In the genomic region with DNA sequence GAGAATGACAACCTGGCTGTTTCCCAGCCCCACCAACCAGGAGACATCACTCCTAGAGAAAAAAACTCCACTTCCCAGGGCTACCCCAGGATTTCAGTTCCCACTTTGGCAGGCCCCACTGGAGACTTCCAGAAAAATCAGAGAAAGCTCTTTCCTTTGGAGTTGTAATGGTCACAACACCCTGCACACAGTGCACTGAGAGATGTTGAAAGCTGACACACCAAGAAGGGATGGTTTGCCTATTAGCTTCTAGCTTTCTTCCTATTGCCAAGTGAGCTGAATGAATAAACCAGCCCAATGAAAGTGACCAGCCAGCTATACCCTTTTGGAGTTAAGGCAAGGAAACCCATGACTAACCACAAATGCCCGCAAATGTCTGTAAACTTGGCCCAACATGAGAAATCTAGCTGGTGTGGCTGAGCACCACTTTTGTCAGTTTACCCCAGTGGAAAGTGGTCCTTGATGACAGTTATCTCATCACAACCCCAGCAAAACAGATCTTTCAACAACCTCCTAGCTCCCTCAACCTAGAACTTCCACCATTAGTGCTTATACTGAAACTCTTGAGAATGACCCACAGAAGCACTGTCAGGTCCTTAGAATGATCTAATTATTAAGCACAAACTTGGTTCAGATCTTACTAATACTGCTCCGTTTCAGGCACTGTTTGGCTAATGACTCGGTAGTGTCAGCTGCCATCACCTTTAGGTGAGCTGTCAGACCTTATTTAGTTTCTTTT, we compare ENCODE assay signal across 10 cellular contexts. TPM values are rescaled to one million over a fixed set of nuclear protein-coding genes. Genes with fewer than 3 reads are reported as not detected.
DNase-seq lines count a peak whose midpoint lies in the region; ATAC-seq, FAIRE-seq and TF ChIP-seq lines count a peak whose summit lies in the region.
"Had no signal": no experiment of that assay in that cellular context is flagged by ENCODE, and none has a peak within 500 bp of the region (broad histone marks: within the 10 kb centered on the region; RNA-seq: fewer than 3 reads in every experiment).

No MANE protein-coding gene starts in this region.

- H3K27me3 ChIP-seq in mammary epithelial cell (ENCODE audit: insufficient read depth, low read length) (no peaks in the 10 kb centered on the region), bronchial epithelial cell (ENCODE audit: control insufficient read depth, insufficient read depth, low read length) (no peaks in the 10 kb centered on the region), vagina (no peaks in the 10 kb centered on the region)
- H3K27me3 ChIP-seq: breast epithelium had no signal

- no peaks in the 10 kb centered on the region for H4K20me1 ChIP-seq in mammary epithelial cell (ENCODE audit: insufficient read depth, low read length)

- in situ Hi-C loops in mammary epithelial cell (cut with MboI; ENCODE audit: low sequenced_read_pairs in 2 of 2): no loop called here

- no peak overlapping the region for H3K27ac Mint-ChIP-seq in MCF 10A (ENCODE audit: low read depth, unreplicated experiment)

- FAIRE-seq in bronchial epithelial cell (lab: Jason Lieb, UNC): no peak

- WGBS in mammary epithelial cell (ENCODE audit: low coverage, missing lambda C conversion rate): 85% methylated on average over 3 of the region's 3 CpGs

- H3K4me3 Mint-ChIP-seq in MCF 10A (ENCODE audit: unreplicated experiment): no peak overlapping the region

- H3K9me3 Mint-ChIP-seq in MCF 10A (ENCODE audit: unreplicated experiment): no peaks in the 10 kb centered on the region

- TF ChIP-seq POLR2A in vagina (IDR thresholded peaks at IDR 0.05): no peak

- H3K9me3 ChIP-seq in mammary epithelial cell (replicated peaks; ENCODE audit: insufficient read depth, low read length) (no peaks in the 10 kb centered on the region), vagina (no peaks in the 10 kb centered on the region)
- H3K9me3 ChIP-seq: breast epithelium had no signal

- H3K27ac ChIP-seq in mammary epithelial cell (ENCODE audit: insufficient read depth, low read depth, low read length) (no peak overlapping the region), vagina (peak overlapping the region; percentile 22)

- H2AFZ ChIP-seq in mammary epithelial cell (ENCODE audit: low read depth, low read length): no peak overlapping the region

- no peak overlapping the region for H3K9ac ChIP-seq in mammary epithelial cell (ENCODE audit: insufficient read depth, low read length)

- POLR2A ChIA-PET in MCF 10A (lab: Yijun Ruan, JAX): interaction anchor here (0.9 to 4.7 kb wide), 9 partner anchors 10 to 110 kb away, joined by 3 to 47 read pairs (median 5); a partner anchor contains a TSS

- H3K4me1 ChIP-seq in mammary epithelial cell (ENCODE audit: insufficient read depth, low read length): no peaks in the 10 kb centered on the region
- H3K4me1 ChIP-seq in vagina: peaks cover 45% of the 10 kb centered on the region
- H3K4me1 ChIP-seq: breast epithelium had no signal

- H3K27me3 Mint-ChIP-seq in MCF 10A (ENCODE audit: insufficient read depth, unreplicated experiment): no peaks in the 10 kb centered on the region

- BruUV-seq in MCF 10A (replicated peaks; lab: Mats Ljungman, UMichigan) (TSS peak; percentile 6), mammary epithelial cell (replicated peaks; lab: Mats Ljungman, UMichigan) (no TSS peak)

- no peaks in the 10 kb centered on the region for H3K4me1 Mint-ChIP-seq in MCF 10A (ENCODE audit: insufficient read depth, unreplicated experiment)

- ATAC-seq in HG03378 (IDR thresholded peaks at IDR 0.05; ENCODE audit: unreplicated experiment) (peak; percentile 56), HG02840 (IDR thresholded peaks at IDR 0.05; ENCODE audit: low FRiP score, unreplicated experiment) (no peak)

- H3K4me3 ChIP-seq in mammary epithelial cell (replicated peaks in 1 of 3; ENCODE audit: insufficient read depth in 1 of 3, low read depth in 2 of 3, low read length in 3 of 3) (no peak overlapping the region), bronchial epithelial cell (ENCODE audit: low read depth, low read length) (no peak overlapping the region), vagina (no peak overlapping the region)
- H3K4me3 ChIP-seq: breast epithelium had no signal

- peaks cover 38% of the 10 kb centered on the region for H3K36me3 Mint-ChIP-seq in MCF 10A (ENCODE audit: insufficient read depth, unreplicated experiment)

- TF ChIP-seq CTCF in MCF 10A (IDR thresholded peaks at IDR 0.05; ENCODE audit: unreplicated experiment) (no peak), mammary epithelial cell (conservative IDR thresholded peaks at IDR 0.05 in 1 of 2, IDR thresholded peaks at IDR 0.05 in 1 of 2; ENCODE audit: extremely low read depth in 1 of 2, insufficient read depth in 1 of 2, low read depth in 1 of 2, low read length in 2 of 2) (no peak), bronchial epithelial cell (IDR thresholded peaks at IDR 0.05; ENCODE audit: insufficient read depth, low read length, severe bottlenecking) (no peak), vagina (IDR thresholded peaks at IDR 0.05) (no peak)

- DNase-seq in MCF 10A (ENCODE audit: unreplicated experiment): no peak
- DNase-seq in mammary epithelial cell: no peak
- DNase-seq in bronchial epithelial cell (ENCODE audit: low read depth): peak; percentile 66
- no peak for DNase-seq in vagina (ENCODE audit: extremely low spot score in 2 of 2)
- DNase-seq in RPMI8226: no peak
- no peak for DNase-seq in NCI-H1436 (lab: John Stamatoyannopoulos, UW)
- DNase-seq: NCI-H1417 had no signal

- H3K4me2 ChIP-seq in mammary epithelial cell (ENCODE audit: insufficient read depth, low read depth, low read length): no peak overlapping the region

- H3K36me3 ChIP-seq in mammary epithelial cell (ENCODE audit: insufficient read depth, low read length): peaks cover 9% of the 10 kb centered on the region
- peaks cover 9% of the 10 kb centered on the region for H3K36me3 ChIP-seq in bronchial epithelial cell (ENCODE audit: control insufficient read depth, insufficient read depth, low read length)
- H3K36me3 ChIP-seq in vagina: peaks cover 6 to 13% of the 10 kb centered on the region in 2 donors
- H3K36me3 ChIP-seq: breast epithelium had no signal

- dilution Hi-C loops in mammary epithelial cell (cut with HindIII; ENCODE audit: low sequenced_read_pairs): loop anchor here (25.0 kb wide), 1 partner anchor 392 kb away; no protein-coding TSS in a partner anchor

- CTCF ChIA-PET in MCF 10A (lab: Yijun Ruan, JAX): interaction anchor here (0.5 to 2.8 kb wide), 19 partner anchors 8 to 298 kb away, joined by 3 to 14 read pairs (median 4); a partner anchor contains a TSS
- CTCF ChIA-PET in mammary epithelial cell (lab: Charles Lee; ENCODE audit: low non-redundant PET): interaction anchor here (0.5 to 0.6 kb wide), 2 partner anchors 15 to 61 kb away, joined by 3 read pairs; no protein-coding TSS in a partner anchor

- H3K79me2 ChIP-seq in mammary epithelial cell (ENCODE audit: insufficient read depth, low read length): no peaks in the 10 kb centered on the region

- intact Hi-C loops in MCF 10A (cut with micrococcal nuclease) (no loop called here), mammary epithelial cell (cut with micrococcal nuclease) (no loop called here), vagina (cut with DNase I) (no loop called here)

RNA-seq across cellular contexts. Expression of a gene that starts 11.3 kb away (rescaled TPM):
- 18.7 and 23.0 TPM in 2 replicates for total RNA-seq in MCF 10A (2022)
- total RNA-seq in mammary epithelial cell: 10 to 100 TPM in 1 of 2 donors, 1 to 10 TPM in 1; 5.3 to 14.9 TPM
- polyA plus RNA-seq in mammary epithelial cell: 9.0 TPM
- 24.6 TPM for polyA minus RNA-seq in mammary epithelial cell
- total RNA-seq in bronchial epithelial cell: 2.9 and 7.4 TPM in 2 replicates
- total RNA-seq in vagina: 49.8 TPM
